Comparison of ENCODE assay signal across 23 cellular contexts in the genomic region with DNA sequence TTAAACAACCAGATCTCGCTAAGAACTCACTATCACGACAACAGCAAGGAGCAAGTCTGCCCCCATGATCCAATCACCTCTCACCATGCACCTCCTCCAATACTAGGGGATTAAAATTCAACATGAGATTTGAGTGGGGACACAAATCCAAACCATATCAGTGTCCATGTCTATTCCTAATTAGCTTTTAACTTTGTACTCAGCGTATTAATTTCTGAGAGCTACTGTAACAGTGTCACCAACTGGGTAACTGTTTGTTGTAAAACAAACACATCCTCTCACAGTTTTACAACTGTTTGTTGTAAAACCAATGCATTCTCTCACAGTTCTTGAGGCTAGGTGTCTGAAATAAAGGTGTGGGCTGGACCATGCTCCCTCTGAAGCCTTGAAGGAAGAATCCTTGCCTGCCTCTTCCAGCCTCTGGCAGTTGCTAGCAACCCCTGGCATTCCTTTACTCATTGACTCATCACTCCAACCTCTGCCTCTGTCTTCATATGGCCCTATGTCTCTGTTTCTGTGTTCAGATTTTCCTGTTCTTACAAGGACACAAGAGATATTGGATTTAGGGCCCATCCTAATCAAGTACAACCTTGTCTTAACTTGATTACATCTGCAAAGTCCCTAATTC.
DNase-seq lines count a peak whose midpoint lies in the region; ATAC-seq and TF ChIP-seq lines count a peak whose summit lies in the region.
"Had no signal": no experiment of that assay in that cellular context is flagged by ENCODE, and none has a peak within 500 bp of the region (broad histone marks: within the 10 kb centered on the region; RNA-seq: fewer than 3 reads in every experiment).

No MANE protein-coding gene starts in this region.

- ATAC-seq in HG03135 (IDR thresholded peaks at IDR 0.05; ENCODE audit: unreplicated experiment): no peak
- ATAC-seq: psoas muscle had no signal

- no peak for TF ChIP-seq EP300 in stomach (IDR thresholded peaks at IDR 0.05)

- H2AFZ ChIP-seq in GM23248: no peak overlapping the region

- POLR2A ChIA-PET in activated CD4-positive, alpha-beta memory T cell treated with anti-CD3 and anti-CD28 coated beads, Interleukin-2, amount 10 ng/mL, durations not matched to agents 7 days and 5 days (lab: Charles Lee): no interaction called here

- no peaks in the 10 kb centered on the region for H3K9me2 ChIP-seq in GM23248 (ENCODE audit: insufficient read depth)

- peaks cover 12% of the 10 kb centered on the region for H3K36me3 Mint-ChIP-seq in activated CD4-positive, alpha-beta memory T cell treated with anti-CD3 and anti-CD28 coated beads, Interleukin-2, amount 10 ng/mL, durations not matched to agents 7 days and 5 days (ENCODE audit: low read depth)

- no peak for TF ChIP-seq POLR2A in stomach (IDR thresholded peaks at IDR 0.05)

- peak; percentile 44 for DNase-seq in GM23248
- peak; percentile 42 for DNase-seq in amniotic epithelial cell (ENCODE audit: low read depth)
- DNase-seq in fibroblast of the aortic adventitia (ENCODE audit: low read depth): peak; percentile 23
- DNase-seq in renal cortical epithelial cell (ENCODE audit: low read depth): peak; percentile 46
- no peak for DNase-seq in activated CD4-positive, alpha-beta memory T cell treated with anti-CD3 and anti-CD28 coated beads, Interleukin-2, amount 10 ng/mL, durations not matched to agents 7 days and 5 days
- DNase-seq in RPMI8226: no peak
- no peak for DNase-seq in stomach
- DNase-seq: activated CD4-positive, alpha-beta T cell treated with anti-CD3 and anti-CD28 coated beads for 48 hours; activated CD8-positive, alpha-beta memory T cell treated with anti-CD3 and anti-CD28 coated beads, Interleukin-2, amount 50 U/mL, for 48 hours; activated gamma-delta T cell; dorsolateral prefrontal cortex; head of caudate nucleus; MM.1S; NCI-H1436; NCI-H526 treated with DMSO at 0.1 percent for 48 hours; psoas muscle; Right ventricle myocardium superior; stimulated activated CD4-positive, alpha-beta T cell treated with anti-CD3 and anti-CD28 coated beads, Interleukin-4, amount 100 ng/mL, for 1 hour; upper lobe of left lung had no signal

- TF ChIP-seq CTCF in fibroblast of the aortic adventitia (IDR thresholded peaks at IDR 0.05; ENCODE audit: insufficient read depth, low read length): no peak
- no peak for TF ChIP-seq CTCF in stomach (IDR thresholded peaks at IDR 0.05)

- H3K27ac Mint-ChIP-seq in activated CD4-positive, alpha-beta memory T cell treated with anti-CD3 and anti-CD28 coated beads, Interleukin-2, amount 10 ng/mL, durations not matched to agents 7 days and 5 days: no peak overlapping the region
- H3K27ac Mint-ChIP-seq: B cell; stimulated activated naive CD8-positive, alpha-beta T cell treated with anti-CD3 and anti-CD28 coated beads, Interleukin-15, Interleukin-2, amounts not matched to agents 100 ng/mL and 50 ng/mL, for 24 hours had no signal

- in situ Hi-C loops in GM23248 (cut with MboI): no loop called here

- H3K27me3 ChIP-seq in GM23248 (replicated peaks; ENCODE audit: insufficient read depth) (no peaks in the 10 kb centered on the region), stomach (no peaks in the 10 kb centered on the region)
- H3K27me3 ChIP-seq: dorsolateral prefrontal cortex, upper lobe of left lung had no signal

- no peaks in the 10 kb centered on the region for H3K9me3 ChIP-seq in GM23248 (ENCODE audit: low read depth)
- H3K9me3 ChIP-seq in stomach: no peaks in the 10 kb centered on the region
- H3K9me3 ChIP-seq: psoas muscle, upper lobe of left lung had no signal

- H3K4me3 Mint-ChIP-seq in activated CD4-positive, alpha-beta memory T cell treated with anti-CD3 and anti-CD28 coated beads, Interleukin-2, amount 10 ng/mL, durations not matched to agents 7 days and 5 days: no peak overlapping the region
- H3K4me3 Mint-ChIP-seq: B cell; stimulated activated naive CD8-positive, alpha-beta T cell treated with anti-CD3 and anti-CD28 coated beads, Interleukin-15, Interleukin-2, amounts not matched to agents 100 ng/mL and 50 ng/mL, for 24 hours had no signal

- H3K4me3 ChIP-seq in GM23248: no peak overlapping the region
- no peak overlapping the region for H3K4me3 ChIP-seq in fibroblast of the aortic adventitia (ENCODE audit: low read depth, low read length)
- no peak overlapping the region for H3K4me3 ChIP-seq in stomach
- H3K4me3 ChIP-seq: dorsolateral prefrontal cortex, psoas muscle, skin epidermis, upper lobe of left lung had no signal

- no peak overlapping the region for H3K4me2 ChIP-seq in GM23248 (ENCODE audit: unreplicated experiment)

- H3K27me3 Mint-ChIP-seq in activated CD4-positive, alpha-beta memory T cell treated with anti-CD3 and anti-CD28 coated beads, Interleukin-2, amount 10 ng/mL, durations not matched to agents 7 days and 5 days: no peaks in the 10 kb centered on the region
- H3K27me3 Mint-ChIP-seq: B cell; stimulated activated naive CD8-positive, alpha-beta T cell treated with anti-CD3 and anti-CD28 coated beads, Interleukin-15, Interleukin-2, amounts not matched to agents 100 ng/mL and 50 ng/mL, for 24 hours had no signal

- H4K20me1 ChIP-seq in GM23248 (ENCODE audit: insufficient read depth): no peaks in the 10 kb centered on the region

- CTCF ChIA-PET in activated CD4-positive, alpha-beta memory T cell treated with anti-CD3 and anti-CD28 coated beads, Interleukin-2, amount 10 ng/mL, durations not matched to agents 7 days and 5 days (lab: Charles Lee): interaction anchor here (1.4 kb wide), 1 partner anchor 126 kb away, joined by 3 read pairs; no protein-coding TSS in a partner anchor

- H3K4me1 ChIP-seq in GM23248 (ENCODE audit: insufficient read depth) (peaks cover 18% of the 10 kb centered on the region), stomach (peaks cover 0 to 7% (median 0%) of the 10 kb centered on the region in 4 donors)
- H3K4me1 ChIP-seq: psoas muscle, upper lobe of left lung had no signal

- no peaks in the 10 kb centered on the region for H3K4me1 Mint-ChIP-seq in activated CD4-positive, alpha-beta memory T cell treated with anti-CD3 and anti-CD28 coated beads, Interleukin-2, amount 10 ng/mL, durations not matched to agents 7 days and 5 days
- H3K4me1 Mint-ChIP-seq: B cell had no signal

- H3K36me3 ChIP-seq in GM23248 (ENCODE audit: low read depth): peaks cover 10% of the 10 kb centered on the region
- peaks cover 7 to 60% (median 55%) of the 10 kb centered on the region in 4 donors for H3K36me3 ChIP-seq in stomach

- H3K79me2 ChIP-seq in GM23248 (ENCODE audit: insufficient read depth): no peaks in the 10 kb centered on the region

- intact Hi-C loops in stomach (cut with DNase I; ENCODE audit: low total_unique reads): no loop called here

- no peak overlapping the region for H3K9ac ChIP-seq in GM23248

- H3F3A ChIP-seq in GM23248 (ENCODE audit: insufficient read depth): peaks cover 16% of the 10 kb centered on the region; the same call in 1 of the 2 replicates

- H3K9me3 Mint-ChIP-seq in activated CD4-positive, alpha-beta memory T cell treated with anti-CD3 and anti-CD28 coated beads, Interleukin-2, amount 10 ng/mL, durations not matched to agents 7 days and 5 days: no peaks in the 10 kb centered on the region
- H3K9me3 Mint-ChIP-seq: stimulated activated naive CD8-positive, alpha-beta T cell treated with anti-CD3 and anti-CD28 coated beads, Interleukin-15, Interleukin-2, amounts not matched to agents 100 ng/mL and 50 ng/mL, for 24 hours had no signal

- WGBS in GM23248 (ENCODE audit: low coverage in 1 of 2, low lambda C conversion rate in 2 of 2, missing lambda C conversion rate in 2 of 2), 2 experiments: 76 to 79% methylated on average over 3 of the region's 3 CpGs
- 90 to 98% (median 91%) methylated on average over 3 of the region's 3 CpGs for WGBS in stomach, 5 donors

- H3K27ac ChIP-seq in GM23248 (no peak overlapping the region), stomach (no peak overlapping the region)
- H3K27ac ChIP-seq: dorsolateral prefrontal cortex, psoas muscle, upper lobe of left lung had no signal

Comparison
In these comparisons a context has a peak if more than half of its experiments do, and no peak if none do; other contexts are left out.
1. DNase-seq: peak in GM23248 (single experiment), amniotic epithelial cell (single experiment), fibroblast of the aortic adventitia (single experiment) and renal cortical epithelial cell (single experiment); none in activated CD4-positive, alpha-beta memory T cell treated with anti-CD3 and anti-CD28 coated beads, Interleukin-2, amount 10 ng/mL, durations not matched to agents 7 days and 5 days (single experiment), RPMI8226 (single experiment) and stomach (single experiment).